ENCODE assay signal across 28 cellular contexts in the genomic region with DNA sequence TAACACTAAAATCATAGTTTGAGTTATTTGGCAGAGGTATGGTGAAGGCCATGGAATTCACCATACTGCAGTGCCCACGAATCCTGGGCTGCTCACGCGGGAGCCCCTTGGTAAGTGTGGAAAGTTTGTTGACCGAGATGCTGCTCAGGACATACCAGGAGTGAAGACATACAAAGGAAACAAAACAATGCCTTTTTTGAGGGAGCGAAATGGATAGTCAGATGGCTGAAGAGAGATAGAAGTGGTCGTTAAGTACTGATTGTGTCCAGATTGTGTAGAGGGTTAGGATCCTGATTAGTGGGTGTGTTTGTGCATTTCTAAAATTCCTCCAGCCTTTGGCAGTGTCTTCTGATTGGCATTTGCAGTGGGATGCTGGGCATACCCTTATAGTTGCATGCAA.
"Had no signal": no experiment of that assay in that cellular context is flagged by ENCODE, and none has a peak within 500 bp of the region (broad histone marks: within the 10 kb centered on the region; RNA-seq: fewer than 3 reads in every experiment).

No MANE protein-coding gene starts in this region.

- H3K27me3 ChIP-seq: pancreas, stomach, testis, thyroid gland, transverse colon, upper lobe of left lung, vagina had no signal

- H3K4me1 Mint-ChIP-seq: mesothelial cell of epicardium had no signal

- H3K4me1 ChIP-seq: lower lobe of right lung, pancreas, prostate gland, stomach, testis, thyroid gland, transverse colon, upper lobe of left lung, vagina had no signal

- H3K36me3 Mint-ChIP-seq: mesothelial cell of epicardium, natural killer cell had no signal

- DNase-seq: hippocampal formation; kidney glomerular epithelial cell; left cardiac atrium; left ventricle myocardium superior; lower lobe of right lung; mammary epithelial cell; mesenchymal stem cell; naive B cell; natural killer cell; nucleus accumbens; pancreas; posterior cingulate gyrus; retina; right cardiac atrium; stimulated activated CD4-positive, alpha-beta T cell treated with anti-CD3 and anti-CD28 coated beads, Interleukin-1b, Interleukin-23, amount 100 ng/mL, for 48 hours; stimulated activated CD4-positive, alpha-beta T cell treated with anti-CD3 and anti-CD28 coated beads, Interleukin-2, amount 100 ng/mL, for 48 hours; stimulated activated naive B cell treated with anti-CD40 and anti-IgM and Interleukin-4, amounts not matched to agents 10 μg/mL and 1 μg/mL and 100 μg/mL, for 72 hours; stimulated activated naive CD8-positive, alpha-beta T cell treated with anti-CD3 and anti-CD28 coated beads, Interleukin-15, Interleukin-2, amounts not matched to agents 100 U/mL and 50 U/mL, for 24 hours; stomach; testis; thyroid gland; transverse colon; upper lobe of left lung had no signal

- H3K4me2 ChIP-seq: smooth muscle cell had no signal

- FAIRE-seq: keratinocyte, pancreas had no signal

- H3K9me3 Mint-ChIP-seq: mesothelial cell of epicardium; naive B cell; natural killer cell; stimulated activated naive B cell treated with anti-CD40 and anti-IgM and Interleukin-4, amounts not matched to agents 10 μg/mL and 1 μg/mL and 100 μg/mL, for 72 hours had no signal

- H3K36me3 ChIP-seq: lower lobe of right lung, pancreas, prostate gland, thyroid gland, transverse colon, upper lobe of left lung, vagina had no signal

- H3K27ac ChIP-seq: lower lobe of right lung, pancreas, prostate gland, stomach, testis, thyroid gland, transverse colon, upper lobe of left lung, vagina had no signal

- H3K4me3 ChIP-seq: lower lobe of right lung, pancreas, prostate gland, smooth muscle cell, stomach, testis, thyroid gland, transverse colon, upper lobe of left lung, vagina had no signal

- H3K4me3 Mint-ChIP-seq: mesothelial cell of epicardium; naive B cell; natural killer cell; stimulated activated naive B cell treated with anti-CD40 and anti-IgM and Interleukin-4, amounts not matched to agents 10 μg/mL and 1 μg/mL and 100 μg/mL, for 72 hours had no signal

- H3K27ac Mint-ChIP-seq: mesothelial cell of epicardium; natural killer cell; stimulated activated naive B cell treated with anti-CD40 and anti-IgM and Interleukin-4, amounts not matched to agents 10 μg/mL and 1 μg/mL and 100 μg/mL, for 72 hours had no signal

- H3K9me3 ChIP-seq: lower lobe of right lung, pancreas, prostate gland, stomach, testis, thyroid gland, transverse colon, upper lobe of left lung, vagina had no signal
